ENCODE assay signal across 15 cellular contexts in the genomic region with DNA sequence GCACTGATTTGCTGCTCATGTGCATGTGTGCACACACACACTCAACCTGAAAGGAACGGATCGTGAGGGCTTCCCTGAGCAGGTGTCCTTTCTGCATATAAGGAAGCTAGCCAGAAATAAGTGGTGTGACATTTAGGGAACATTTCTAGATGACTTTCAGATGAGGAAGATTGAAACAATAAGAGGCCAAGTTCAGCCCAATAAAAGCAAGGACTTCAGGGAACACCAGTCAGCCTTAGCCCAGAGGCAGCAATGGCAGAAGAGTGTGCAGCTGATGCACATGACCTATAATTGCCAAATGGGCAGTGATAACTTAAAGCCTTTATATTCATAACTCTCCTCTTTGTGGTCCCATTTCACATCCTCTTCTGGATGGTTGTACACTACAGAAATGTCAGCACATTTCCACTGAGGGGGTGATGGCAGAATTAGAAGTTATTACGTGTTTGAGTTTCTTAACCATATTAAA.
DNase-seq lines count a peak whose midpoint lies in the region; ATAC-seq lines count a peak whose summit lies in the region.
"Had no signal": no experiment of that assay in that cellular context is flagged by ENCODE, and none has a peak within 500 bp of the region (broad histone marks: within the 10 kb centered on the region; RNA-seq: fewer than 3 reads in every experiment).

No MANE protein-coding gene starts in this region.

- peaks cover 0 to 3% (median 0%) of the 10 kb centered on the region in 9 donors for H3K9me3 Mint-ChIP-seq in naive thymus-derived CD8-positive, alpha-beta T cell
- H3K9me3 Mint-ChIP-seq: activated CD4-positive, alpha-beta T cell treated with anti-CD3 and anti-CD28 coated beads, Interleukin-2, amount 10 ng/mL, durations not matched to agents 7 days and 5 days; activated naive CD4-positive, alpha-beta T cell treated with anti-CD3 and anti-CD28 coated beads for 36 hours; H9; mesothelial cell of epicardium; neural crest cell had no signal

- POLR2A ChIA-PET in naive thymus-derived CD8-positive, alpha-beta T cell (lab: Charles Lee), result no interaction called here

- peaks cover 0 to 3% (median 0%) of the 10 kb centered on the region in 4 donors for H3K4me1 Mint-ChIP-seq in naive thymus-derived CD8-positive, alpha-beta T cell
- H3K4me1 Mint-ChIP-seq: activated CD4-positive, alpha-beta T cell treated with anti-CD3 and anti-CD28 coated beads, Interleukin-2, amount 10 ng/mL, durations not matched to agents 7 days and 5 days; mesothelial cell of epicardium; neural crest cell had no signal

- H3K27ac Mint-ChIP-seq in naive thymus-derived CD8-positive, alpha-beta T cell, result no peak overlapping the region
- H3K27ac Mint-ChIP-seq: activated CD4-positive, alpha-beta T cell treated with anti-CD3 and anti-CD28 coated beads, Interleukin-2, amount 10 ng/mL, durations not matched to agents 7 days and 5 days; activated naive CD4-positive, alpha-beta T cell treated with anti-CD3 and anti-CD28 coated beads for 36 hours; mesothelial cell of epicardium had no signal

- peaks cover 0 to 15% (median 5%) of the 10 kb centered on the region in 5 donors for H3K27me3 Mint-ChIP-seq in naive thymus-derived CD8-positive, alpha-beta T cell
- H3K27me3 Mint-ChIP-seq: activated CD4-positive, alpha-beta T cell treated with anti-CD3 and anti-CD28 coated beads, Interleukin-2, amount 10 ng/mL, durations not matched to agents 7 days and 5 days had no signal

- DNase-seq in naive thymus-derived CD8-positive, alpha-beta T cell, result no peak
- DNase-seq in NCI-H146 (lab: John Stamatoyannopoulos, UW), result no peak
- no peak for DNase-seq in central memory CD4-positive, alpha-beta T cell
- no peak for DNase-seq in activated effector memory CD4-positive, alpha-beta T cell treated with anti-CD3 and anti-CD28 coated beads, Interleukin-2, amount 50 U/mL, for 16 hours
- DNase-seq: activated CD4-positive, alpha-beta T cell treated with anti-CD3 and anti-CD28 coated beads, Interleukin-2, amount 10 ng/mL, durations not matched to agents 7 days and 5 days; activated naive CD4-positive, alpha-beta T cell treated with anti-CD3 and anti-CD28 coated beads for 36 hours; foreskin fibroblast; H9; NCI-H187 treated with DMSO at 0.1 percent for 48 hours had no signal

- ATAC-seq in GM18517 (IDR thresholded peaks at IDR 0.05; ENCODE audit: unreplicated experiment), result peak; percentile 62
- ATAC-seq in GM21526 (IDR thresholded peaks at IDR 0.05; ENCODE audit: low FRiP score, unreplicated experiment), result peak; percentile 60
- peak; percentile 69 for ATAC-seq in HG02981 (IDR thresholded peaks at IDR 0.05; ENCODE audit: unreplicated experiment)
- peak; percentile 51 for ATAC-seq in HG03575 (IDR thresholded peaks at IDR 0.05; ENCODE audit: extremely low read depth, insufficient number of reproducible peaks, low FRiP score, unreplicated experiment)
- no peak for ATAC-seq in naive thymus-derived CD8-positive, alpha-beta T cell

- no peak overlapping the region for H3K4me3 Mint-ChIP-seq in naive thymus-derived CD8-positive, alpha-beta T cell
- H3K4me3 Mint-ChIP-seq: activated CD4-positive, alpha-beta T cell treated with anti-CD3 and anti-CD28 coated beads, Interleukin-2, amount 10 ng/mL, durations not matched to agents 7 days and 5 days; activated naive CD4-positive, alpha-beta T cell treated with anti-CD3 and anti-CD28 coated beads for 36 hours; H9; mesothelial cell of epicardium; neural crest cell had no signal

- H3K36me3 Mint-ChIP-seq in naive thymus-derived CD8-positive, alpha-beta T cell, result no peaks in the 10 kb centered on the region
- H3K36me3 Mint-ChIP-seq: mesothelial cell of epicardium had no signal

Comparison
In these comparisons a context has a peak if more than half of its experiments do, and no peak if none do; other contexts are left out.
1. ATAC-seq: peak in GM18517 (single experiment), GM21526 (single experiment), HG02981 (single experiment) and HG03575 (single experiment); none in naive thymus-derived CD8-positive, alpha-beta T cell (0 of 2).